ENCODE assay signal across 1 cellular context in the genomic region with DNA sequence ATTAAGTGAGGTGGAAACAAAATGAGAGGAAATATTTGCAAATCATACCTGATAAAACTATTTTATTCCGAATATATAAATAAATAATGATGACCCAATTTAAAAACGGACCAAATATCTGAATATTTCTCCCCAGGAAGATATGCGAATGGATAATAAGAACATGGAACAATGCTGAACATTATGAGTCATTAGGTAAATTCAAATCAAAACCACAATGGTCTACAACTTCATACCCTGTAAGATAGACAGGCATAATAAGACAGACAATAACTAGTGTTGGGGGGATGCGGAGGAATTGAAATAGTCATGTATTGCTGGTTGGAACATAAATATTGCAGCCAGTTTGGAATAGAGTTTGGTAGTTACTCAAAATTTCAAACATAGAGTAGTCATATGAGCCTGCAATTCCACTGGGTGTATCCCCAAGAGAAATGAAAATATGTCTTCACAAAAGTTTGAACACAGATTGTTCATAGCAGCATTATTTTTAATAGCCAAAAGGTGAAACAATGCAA.
TF ChIP-seq lines count a peak whose summit lies in the region.

No MANE protein-coding gene starts in this region.

TF ChIP-seq in H1, 55 proteins besides CTCF, POLR2A, EP300 and RAD21:
- TF ChIP-seq, protein P1, sequence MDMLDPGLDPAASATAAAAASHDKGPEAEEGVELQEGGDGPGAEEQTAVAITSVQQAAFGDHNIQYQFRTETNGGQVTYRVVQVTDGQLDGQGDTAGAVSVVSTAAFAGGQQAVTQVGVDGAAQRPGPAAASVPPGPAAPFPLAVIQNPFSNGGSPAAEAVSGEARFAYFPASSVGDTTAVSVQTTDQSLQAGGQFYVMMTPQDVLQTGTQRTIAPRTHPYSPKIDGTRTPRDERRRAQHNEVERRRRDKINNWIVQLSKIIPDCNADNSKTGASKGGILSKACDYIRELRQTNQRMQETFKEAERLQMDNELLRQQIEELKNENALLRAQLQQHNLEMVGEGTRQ (IDR thresholded peaks at IDR 0.05; ENCODE audit: low read length) = no peak
- TF ChIP-seq RNF2 (IDR thresholded peaks at IDR 0.05; ENCODE audit: borderline replicate concordance, low read depth, low read length, missing control alignments, poor library complexity, severe bottlenecking) (no peak), CREB1 (IDR thresholded peaks at IDR 0.05) (no peak), TBP (IDR thresholded peaks at IDR 0.05; ENCODE audit: low read depth, low read length) (no peak), CHD1 (IDR thresholded peaks at IDR 0.05; ENCODE audit: low read depth, low read length) (no peak), NANOG (IDR thresholded peaks at IDR 0.05; ENCODE audit: insufficient read depth, low read depth, low read length, poor library complexity, severe bottlenecking) (no peak), RBBP5 (IDR thresholded peaks at IDR 0.05; ENCODE audit: borderline replicate concordance, low read depth, low read length) (no peak)
- TF ChIP-seq, protein P2, sequence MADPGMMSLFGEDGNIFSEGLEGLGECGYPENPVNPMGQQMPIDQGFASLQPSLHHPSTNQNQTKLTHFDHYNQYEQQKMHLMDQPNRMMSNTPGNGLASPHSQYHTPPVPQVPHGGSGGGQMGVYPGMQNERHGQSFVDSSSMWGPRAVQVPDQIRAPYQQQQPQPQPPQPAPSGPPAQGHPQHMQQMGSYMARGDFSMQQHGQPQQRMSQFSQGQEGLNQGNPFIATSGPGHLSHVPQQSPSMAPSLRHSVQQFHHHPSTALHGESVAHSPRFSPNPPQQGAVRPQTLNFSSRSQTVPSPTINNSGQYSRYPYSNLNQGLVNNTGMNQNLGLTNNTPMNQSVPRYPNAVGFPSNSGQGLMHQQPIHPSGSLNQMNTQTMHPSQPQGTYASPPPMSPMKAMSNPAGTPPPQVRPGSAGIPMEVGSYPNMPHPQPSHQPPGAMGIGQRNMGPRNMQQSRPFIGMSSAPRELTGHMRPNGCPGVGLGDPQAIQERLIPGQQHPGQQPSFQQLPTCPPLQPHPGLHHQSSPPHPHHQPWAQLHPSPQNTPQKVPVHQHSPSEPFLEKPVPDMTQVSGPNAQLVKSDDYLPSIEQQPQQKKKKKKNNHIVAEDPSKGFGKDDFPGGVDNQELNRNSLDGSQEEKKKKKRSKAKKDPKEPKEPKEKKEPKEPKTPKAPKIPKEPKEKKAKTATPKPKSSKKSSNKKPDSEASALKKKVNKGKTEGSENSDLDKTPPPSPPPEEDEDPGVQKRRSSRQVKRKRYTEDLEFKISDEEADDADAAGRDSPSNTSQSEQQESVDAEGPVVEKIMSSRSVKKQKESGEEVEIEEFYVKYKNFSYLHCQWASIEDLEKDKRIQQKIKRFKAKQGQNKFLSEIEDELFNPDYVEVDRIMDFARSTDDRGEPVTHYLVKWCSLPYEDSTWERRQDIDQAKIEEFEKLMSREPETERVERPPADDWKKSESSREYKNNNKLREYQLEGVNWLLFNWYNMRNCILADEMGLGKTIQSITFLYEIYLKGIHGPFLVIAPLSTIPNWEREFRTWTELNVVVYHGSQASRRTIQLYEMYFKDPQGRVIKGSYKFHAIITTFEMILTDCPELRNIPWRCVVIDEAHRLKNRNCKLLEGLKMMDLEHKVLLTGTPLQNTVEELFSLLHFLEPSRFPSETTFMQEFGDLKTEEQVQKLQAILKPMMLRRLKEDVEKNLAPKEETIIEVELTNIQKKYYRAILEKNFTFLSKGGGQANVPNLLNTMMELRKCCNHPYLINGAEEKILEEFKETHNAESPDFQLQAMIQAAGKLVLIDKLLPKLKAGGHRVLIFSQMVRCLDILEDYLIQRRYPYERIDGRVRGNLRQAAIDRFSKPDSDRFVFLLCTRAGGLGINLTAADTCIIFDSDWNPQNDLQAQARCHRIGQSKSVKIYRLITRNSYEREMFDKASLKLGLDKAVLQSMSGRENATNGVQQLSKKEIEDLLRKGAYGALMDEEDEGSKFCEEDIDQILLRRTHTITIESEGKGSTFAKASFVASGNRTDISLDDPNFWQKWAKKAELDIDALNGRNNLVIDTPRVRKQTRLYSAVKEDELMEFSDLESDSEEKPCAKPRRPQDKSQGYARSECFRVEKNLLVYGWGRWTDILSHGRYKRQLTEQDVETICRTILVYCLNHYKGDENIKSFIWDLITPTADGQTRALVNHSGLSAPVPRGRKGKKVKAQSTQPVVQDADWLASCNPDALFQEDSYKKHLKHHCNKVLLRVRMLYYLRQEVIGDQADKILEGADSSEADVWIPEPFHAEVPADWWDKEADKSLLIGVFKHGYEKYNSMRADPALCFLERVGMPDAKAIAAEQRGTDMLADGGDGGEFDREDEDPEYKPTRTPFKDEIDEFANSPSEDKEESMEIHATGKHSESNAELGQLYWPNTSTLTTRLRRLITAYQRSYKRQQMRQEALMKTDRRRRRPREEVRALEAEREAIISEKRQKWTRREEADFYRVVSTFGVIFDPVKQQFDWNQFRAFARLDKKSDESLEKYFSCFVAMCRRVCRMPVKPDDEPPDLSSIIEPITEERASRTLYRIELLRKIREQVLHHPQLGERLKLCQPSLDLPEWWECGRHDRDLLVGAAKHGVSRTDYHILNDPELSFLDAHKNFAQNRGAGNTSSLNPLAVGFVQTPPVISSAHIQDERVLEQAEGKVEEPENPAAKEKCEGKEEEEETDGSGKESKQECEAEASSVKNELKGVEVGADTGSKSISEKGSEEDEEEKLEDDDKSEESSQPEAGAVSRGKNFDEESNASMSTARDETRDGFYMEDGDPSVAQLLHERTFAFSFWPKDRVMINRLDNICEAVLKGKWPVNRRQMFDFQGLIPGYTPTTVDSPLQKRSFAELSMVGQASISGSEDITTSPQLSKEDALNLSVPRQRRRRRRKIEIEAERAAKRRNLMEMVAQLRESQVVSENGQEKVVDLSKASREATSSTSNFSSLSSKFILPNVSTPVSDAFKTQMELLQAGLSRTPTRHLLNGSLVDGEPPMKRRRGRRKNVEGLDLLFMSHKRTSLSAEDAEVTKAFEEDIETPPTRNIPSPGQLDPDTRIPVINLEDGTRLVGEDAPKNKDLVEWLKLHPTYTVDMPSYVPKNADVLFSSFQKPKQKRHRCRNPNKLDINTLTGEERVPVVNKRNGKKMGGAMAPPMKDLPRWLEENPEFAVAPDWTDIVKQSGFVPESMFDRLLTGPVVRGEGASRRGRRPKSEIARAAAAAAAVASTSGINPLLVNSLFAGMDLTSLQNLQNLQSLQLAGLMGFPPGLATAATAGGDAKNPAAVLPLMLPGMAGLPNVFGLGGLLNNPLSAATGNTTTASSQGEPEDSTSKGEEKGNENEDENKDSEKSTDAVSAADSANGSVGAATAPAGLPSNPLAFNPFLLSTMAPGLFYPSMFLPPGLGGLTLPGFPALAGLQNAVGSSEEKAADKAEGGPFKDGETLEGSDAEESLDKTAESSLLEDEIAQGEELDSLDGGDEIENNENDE (IDR thresholded peaks at IDR 0.05; ENCODE audit: insufficient replicate concordance, low read length) = no peak
